1 cellular context compared by ENCODE assay signal in the genomic region with DNA sequence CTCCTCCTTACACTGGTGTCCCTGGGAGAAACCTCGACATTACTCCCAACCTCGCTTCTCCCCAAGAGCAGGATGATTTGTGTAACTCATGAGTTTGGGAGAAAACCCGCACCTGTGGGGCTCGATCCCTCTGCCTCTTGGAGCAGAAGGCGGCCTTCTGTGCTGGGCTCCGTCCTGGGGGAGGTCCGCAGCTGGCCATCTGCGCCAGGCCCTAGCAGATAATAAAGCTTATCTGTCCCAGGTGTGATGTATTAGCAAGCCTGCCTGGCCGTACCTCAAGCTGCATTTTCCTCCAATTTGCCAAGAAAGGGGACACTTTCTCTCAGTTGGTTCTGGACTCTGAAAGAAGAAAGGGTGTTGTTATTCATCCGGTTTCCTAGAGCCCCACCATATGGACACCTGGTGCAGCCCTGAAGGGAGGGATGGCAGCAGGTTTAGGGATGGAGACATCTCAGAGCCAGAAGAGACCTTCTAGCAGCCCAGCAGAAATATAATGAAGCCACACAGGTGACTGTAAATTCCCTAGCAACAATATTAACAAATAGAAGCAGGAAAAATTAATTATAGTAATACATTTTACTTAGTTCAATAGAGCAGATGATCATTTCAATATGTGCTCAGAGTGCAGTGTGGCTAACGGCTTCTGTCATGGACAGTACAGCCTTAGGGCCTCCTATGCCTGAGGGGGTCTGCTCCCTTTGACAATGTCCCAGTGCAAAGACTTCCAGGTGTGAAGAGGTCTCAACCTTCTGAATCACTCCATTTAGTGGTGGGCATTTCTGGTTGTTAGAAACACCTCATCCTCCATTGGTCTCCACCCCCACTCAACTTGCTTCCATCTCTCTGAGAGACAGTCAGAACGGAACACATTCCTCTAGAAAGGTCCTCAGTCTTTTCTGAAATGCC.
TF ChIP-seq lines count a peak whose summit lies in the region.

No MANE protein-coding gene starts in this region.

TF ChIP-seq in K562, 482 proteins besides CTCF, POLR2A, EP300 and RAD21 (continued from another document and continues in another):
- TF ChIP-seq ZZZ3 (IDR thresholded peaks at IDR 0.05), result no peak
- no peak for TF ChIP-seq HDAC1 (IDR thresholded peaks at IDR 0.05)
- TF ChIP-seq, protein P1, sequence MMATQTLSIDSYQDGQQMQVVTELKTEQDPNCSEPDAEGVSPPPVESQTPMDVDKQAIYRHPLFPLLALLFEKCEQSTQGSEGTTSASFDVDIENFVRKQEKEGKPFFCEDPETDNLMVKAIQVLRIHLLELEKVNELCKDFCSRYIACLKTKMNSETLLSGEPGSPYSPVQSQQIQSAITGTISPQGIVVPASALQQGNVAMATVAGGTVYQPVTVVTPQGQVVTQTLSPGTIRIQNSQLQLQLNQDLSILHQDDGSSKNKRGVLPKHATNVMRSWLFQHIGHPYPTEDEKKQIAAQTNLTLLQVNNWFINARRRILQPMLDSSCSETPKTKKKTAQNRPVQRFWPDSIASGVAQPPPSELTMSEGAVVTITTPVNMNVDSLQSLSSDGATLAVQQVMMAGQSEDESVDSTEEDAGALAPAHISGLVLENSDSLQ (IDR thresholded peaks at IDR 0.05), result no peak
- no peak for TF ChIP-seq NCOA2 (IDR thresholded peaks at IDR 0.05; ENCODE audit: partially characterized antibody in 2 of 2)
- no peak for TF ChIP-seq CHCHD3 (CRISPR knock-in tag; IDR thresholded peaks at IDR 0.05)
- TF ChIP-seq, protein P2, sequence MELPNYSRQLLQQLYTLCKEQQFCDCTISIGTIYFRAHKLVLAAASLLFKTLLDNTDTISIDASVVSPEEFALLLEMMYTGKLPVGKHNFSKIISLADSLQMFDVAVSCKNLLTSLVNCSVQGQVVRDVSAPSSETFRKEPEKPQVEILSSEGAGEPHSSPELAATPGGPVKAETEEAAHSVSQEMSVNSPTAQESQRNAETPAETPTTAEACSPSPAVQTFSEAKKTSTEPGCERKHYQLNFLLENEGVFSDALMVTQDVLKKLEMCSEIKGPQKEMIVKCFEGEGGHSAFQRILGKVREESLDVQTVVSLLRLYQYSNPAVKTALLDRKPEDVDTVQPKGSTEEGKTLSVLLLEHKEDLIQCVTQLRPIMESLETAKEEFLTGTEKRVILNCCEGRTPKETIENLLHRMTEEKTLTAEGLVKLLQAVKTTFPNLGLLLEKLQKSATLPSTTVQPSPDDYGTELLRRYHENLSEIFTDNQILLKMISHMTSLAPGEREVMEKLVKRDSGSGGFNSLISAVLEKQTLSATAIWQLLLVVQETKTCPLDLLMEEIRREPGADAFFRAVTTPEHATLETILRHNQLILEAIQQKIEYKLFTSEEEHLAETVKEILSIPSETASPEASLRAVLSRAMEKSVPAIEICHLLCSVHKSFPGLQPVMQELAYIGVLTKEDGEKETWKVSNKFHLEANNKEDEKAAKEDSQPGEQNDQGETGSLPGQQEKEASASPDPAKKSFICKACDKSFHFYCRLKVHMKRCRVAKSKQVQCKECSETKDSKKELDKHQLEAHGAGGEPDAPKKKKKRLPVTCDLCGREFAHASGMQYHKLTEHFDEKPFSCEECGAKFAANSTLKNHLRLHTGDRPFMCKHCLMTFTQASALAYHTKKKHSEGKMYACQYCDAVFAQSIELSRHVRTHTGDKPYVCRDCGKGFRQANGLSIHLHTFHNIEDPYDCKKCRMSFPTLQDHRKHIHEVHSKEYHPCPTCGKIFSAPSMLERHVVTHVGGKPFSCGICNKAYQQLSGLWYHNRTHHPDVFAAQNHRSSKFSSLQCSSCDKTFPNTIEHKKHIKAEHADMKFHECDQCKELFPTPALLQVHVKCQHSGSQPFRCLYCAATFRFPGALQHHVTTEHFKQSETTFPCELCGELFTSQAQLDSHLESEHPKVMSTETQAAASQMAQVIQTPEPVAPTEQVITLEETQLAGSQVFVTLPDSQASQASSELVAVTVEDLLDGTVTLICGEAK (IDR thresholded peaks at IDR 0.05), result no peak
- TF ChIP-seq, protein P2 (CRISPR knock-in tag; IDR thresholded peaks at IDR 0.05), result no peak
- no peak for TF ChIP-seq HNRNPUL1 (IDR thresholded peaks at IDR 0.05; ENCODE audit: low read length)
- TF ChIP-seq TCF7L2 (IDR thresholded peaks at IDR 0.05; ENCODE audit: low read depth, low read length), result no peak
- no peak for TF ChIP-seq HNRNPL (IDR thresholded peaks at IDR 0.05; ENCODE audit: low read depth, low read length)
- TF ChIP-seq ETV6 (IDR thresholded peaks at IDR 0.05; ENCODE audit: borderline replicate concordance in 1 of 2, low read depth in 2 of 2, low read length in 1 of 2), result no peak
- no peak for TF ChIP-seq ETV6 (CRISPR knock-in tag; IDR thresholded peaks at IDR 0.05; ENCODE audit: borderline replicate concordance)
- TF ChIP-seq, protein P3, sequence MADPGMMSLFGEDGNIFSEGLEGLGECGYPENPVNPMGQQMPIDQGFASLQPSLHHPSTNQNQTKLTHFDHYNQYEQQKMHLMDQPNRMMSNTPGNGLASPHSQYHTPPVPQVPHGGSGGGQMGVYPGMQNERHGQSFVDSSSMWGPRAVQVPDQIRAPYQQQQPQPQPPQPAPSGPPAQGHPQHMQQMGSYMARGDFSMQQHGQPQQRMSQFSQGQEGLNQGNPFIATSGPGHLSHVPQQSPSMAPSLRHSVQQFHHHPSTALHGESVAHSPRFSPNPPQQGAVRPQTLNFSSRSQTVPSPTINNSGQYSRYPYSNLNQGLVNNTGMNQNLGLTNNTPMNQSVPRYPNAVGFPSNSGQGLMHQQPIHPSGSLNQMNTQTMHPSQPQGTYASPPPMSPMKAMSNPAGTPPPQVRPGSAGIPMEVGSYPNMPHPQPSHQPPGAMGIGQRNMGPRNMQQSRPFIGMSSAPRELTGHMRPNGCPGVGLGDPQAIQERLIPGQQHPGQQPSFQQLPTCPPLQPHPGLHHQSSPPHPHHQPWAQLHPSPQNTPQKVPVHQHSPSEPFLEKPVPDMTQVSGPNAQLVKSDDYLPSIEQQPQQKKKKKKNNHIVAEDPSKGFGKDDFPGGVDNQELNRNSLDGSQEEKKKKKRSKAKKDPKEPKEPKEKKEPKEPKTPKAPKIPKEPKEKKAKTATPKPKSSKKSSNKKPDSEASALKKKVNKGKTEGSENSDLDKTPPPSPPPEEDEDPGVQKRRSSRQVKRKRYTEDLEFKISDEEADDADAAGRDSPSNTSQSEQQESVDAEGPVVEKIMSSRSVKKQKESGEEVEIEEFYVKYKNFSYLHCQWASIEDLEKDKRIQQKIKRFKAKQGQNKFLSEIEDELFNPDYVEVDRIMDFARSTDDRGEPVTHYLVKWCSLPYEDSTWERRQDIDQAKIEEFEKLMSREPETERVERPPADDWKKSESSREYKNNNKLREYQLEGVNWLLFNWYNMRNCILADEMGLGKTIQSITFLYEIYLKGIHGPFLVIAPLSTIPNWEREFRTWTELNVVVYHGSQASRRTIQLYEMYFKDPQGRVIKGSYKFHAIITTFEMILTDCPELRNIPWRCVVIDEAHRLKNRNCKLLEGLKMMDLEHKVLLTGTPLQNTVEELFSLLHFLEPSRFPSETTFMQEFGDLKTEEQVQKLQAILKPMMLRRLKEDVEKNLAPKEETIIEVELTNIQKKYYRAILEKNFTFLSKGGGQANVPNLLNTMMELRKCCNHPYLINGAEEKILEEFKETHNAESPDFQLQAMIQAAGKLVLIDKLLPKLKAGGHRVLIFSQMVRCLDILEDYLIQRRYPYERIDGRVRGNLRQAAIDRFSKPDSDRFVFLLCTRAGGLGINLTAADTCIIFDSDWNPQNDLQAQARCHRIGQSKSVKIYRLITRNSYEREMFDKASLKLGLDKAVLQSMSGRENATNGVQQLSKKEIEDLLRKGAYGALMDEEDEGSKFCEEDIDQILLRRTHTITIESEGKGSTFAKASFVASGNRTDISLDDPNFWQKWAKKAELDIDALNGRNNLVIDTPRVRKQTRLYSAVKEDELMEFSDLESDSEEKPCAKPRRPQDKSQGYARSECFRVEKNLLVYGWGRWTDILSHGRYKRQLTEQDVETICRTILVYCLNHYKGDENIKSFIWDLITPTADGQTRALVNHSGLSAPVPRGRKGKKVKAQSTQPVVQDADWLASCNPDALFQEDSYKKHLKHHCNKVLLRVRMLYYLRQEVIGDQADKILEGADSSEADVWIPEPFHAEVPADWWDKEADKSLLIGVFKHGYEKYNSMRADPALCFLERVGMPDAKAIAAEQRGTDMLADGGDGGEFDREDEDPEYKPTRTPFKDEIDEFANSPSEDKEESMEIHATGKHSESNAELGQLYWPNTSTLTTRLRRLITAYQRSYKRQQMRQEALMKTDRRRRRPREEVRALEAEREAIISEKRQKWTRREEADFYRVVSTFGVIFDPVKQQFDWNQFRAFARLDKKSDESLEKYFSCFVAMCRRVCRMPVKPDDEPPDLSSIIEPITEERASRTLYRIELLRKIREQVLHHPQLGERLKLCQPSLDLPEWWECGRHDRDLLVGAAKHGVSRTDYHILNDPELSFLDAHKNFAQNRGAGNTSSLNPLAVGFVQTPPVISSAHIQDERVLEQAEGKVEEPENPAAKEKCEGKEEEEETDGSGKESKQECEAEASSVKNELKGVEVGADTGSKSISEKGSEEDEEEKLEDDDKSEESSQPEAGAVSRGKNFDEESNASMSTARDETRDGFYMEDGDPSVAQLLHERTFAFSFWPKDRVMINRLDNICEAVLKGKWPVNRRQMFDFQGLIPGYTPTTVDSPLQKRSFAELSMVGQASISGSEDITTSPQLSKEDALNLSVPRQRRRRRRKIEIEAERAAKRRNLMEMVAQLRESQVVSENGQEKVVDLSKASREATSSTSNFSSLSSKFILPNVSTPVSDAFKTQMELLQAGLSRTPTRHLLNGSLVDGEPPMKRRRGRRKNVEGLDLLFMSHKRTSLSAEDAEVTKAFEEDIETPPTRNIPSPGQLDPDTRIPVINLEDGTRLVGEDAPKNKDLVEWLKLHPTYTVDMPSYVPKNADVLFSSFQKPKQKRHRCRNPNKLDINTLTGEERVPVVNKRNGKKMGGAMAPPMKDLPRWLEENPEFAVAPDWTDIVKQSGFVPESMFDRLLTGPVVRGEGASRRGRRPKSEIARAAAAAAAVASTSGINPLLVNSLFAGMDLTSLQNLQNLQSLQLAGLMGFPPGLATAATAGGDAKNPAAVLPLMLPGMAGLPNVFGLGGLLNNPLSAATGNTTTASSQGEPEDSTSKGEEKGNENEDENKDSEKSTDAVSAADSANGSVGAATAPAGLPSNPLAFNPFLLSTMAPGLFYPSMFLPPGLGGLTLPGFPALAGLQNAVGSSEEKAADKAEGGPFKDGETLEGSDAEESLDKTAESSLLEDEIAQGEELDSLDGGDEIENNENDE (IDR thresholded peaks at IDR 0.05; ENCODE audit: low read depth, low read length), result no peak
- no peak for TF ChIP-seq GABPA (tag; conservative IDR thresholded peaks at IDR 0.05; ENCODE audit: low read depth)
- TF ChIP-seq, protein P4, sequence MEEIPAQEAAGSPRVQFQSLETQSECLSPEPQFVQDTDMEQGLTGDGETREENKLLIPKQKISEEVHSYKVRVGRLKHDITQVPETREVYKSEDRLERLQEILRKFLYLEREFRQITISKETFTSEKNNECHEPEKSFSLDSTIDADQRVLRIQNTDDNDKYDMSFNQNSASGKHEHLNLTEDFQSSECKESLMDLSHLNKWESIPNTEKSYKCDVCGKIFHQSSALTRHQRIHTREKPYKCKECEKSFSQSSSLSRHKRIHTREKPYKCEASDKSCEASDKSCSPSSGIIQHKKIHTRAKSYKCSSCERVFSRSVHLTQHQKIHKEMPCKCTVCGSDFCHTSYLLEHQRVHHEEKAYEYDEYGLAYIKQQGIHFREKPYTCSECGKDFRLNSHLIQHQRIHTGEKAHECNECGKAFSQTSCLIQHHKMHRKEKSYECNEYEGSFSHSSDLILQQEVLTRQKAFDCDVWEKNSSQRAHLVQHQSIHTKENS (CRISPR knock-in tag; IDR thresholded peaks at IDR 0.05), result no peak
- TF ChIP-seq BMI1 (IDR thresholded peaks at IDR 0.05; ENCODE audit: low read length), result no peak
- TF ChIP-seq ZFP30 (CRISPR knock-in tag; IDR thresholded peaks at IDR 0.05; ENCODE audit: borderline replicate concordance), result no peak
- TF ChIP-seq PTRF (tag; IDR thresholded peaks at IDR 0.05), result 0 out of 2 replicates have a peak, but pooled peaks have one; percentile 11
- TF ChIP-seq CBX3 (IDR thresholded peaks at IDR 0.05; ENCODE audit: borderline replicate concordance in 1 of 2, low read length in 2 of 2), result no peak
- TF ChIP-seq TRIM24 (IDR thresholded peaks at IDR 0.05), result peak; percentile 83 to 89
- TF ChIP-seq, protein P5, sequence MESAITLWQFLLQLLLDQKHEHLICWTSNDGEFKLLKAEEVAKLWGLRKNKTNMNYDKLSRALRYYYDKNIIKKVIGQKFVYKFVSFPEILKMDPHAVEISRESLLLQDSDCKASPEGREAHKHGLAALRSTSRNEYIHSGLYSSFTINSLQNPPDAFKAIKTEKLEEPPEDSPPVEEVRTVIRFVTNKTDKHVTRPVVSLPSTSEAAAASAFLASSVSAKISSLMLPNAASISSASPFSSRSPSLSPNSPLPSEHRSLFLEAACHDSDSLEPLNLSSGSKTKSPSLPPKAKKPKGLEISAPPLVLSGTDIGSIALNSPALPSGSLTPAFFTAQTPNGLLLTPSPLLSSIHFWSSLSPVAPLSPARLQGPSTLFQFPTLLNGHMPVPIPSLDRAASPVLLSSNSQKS (CRISPR knock-in tag; IDR thresholded peaks at IDR 0.05), result 0 out of 2 replicates have a peak, but pooled peaks have one; percentile 41
- TF ChIP-seq, protein P6, sequence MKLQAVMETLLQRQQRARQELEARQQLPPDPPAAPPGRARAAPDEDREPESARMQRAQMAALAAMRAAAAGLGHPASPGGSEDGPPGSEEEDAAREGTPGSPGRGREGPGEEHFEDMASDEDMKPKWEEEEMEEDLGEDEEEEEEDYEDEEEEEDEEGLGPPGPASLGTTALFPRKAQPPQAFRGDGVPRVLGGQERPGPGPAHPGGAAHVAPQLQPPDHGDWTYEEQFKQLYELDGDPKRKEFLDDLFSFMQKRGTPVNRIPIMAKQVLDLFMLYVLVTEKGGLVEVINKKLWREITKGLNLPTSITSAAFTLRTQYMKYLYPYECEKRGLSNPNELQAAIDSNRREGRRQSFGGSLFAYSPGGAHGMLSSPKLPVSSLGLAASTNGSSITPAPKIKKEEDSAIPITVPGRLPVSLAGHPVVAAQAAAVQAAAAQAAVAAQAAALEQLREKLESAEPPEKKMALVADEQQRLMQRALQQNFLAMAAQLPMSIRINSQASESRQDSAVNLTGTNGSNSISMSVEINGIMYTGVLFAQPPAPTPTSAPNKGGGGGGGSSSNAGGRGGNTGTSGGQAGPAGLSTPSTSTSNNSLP (IDR thresholded peaks at IDR 0.05; ENCODE audit: borderline replicate concordance, low read depth, low read length), result no peak
